In genomic region chr20:6665161-6665560, GRCh38 we compare ENCODE assay signal across 2 cellular contexts.
TF ChIP-seq lines count a peak whose summit lies in the region.

No MANE protein-coding gene starts in this region.

TF ChIP-seq in IMR-90, 13 proteins besides CTCF, POLR2A, EP300 and RAD21:
- TF ChIP-seq USF2 (IDR thresholded peaks at IDR 0.05; ENCODE audit: low read depth, low read length): no peak
- TF ChIP-seq ELK1 (IDR thresholded peaks at IDR 0.05; ENCODE audit: borderline replicate concordance, low read depth, low read length): no peak
- TF ChIP-seq NFE2L2 (IDR thresholded peaks at IDR 0.05; ENCODE audit: low read depth, low read length): no peak
- no peak for TF ChIP-seq MAFK (IDR thresholded peaks at IDR 0.05; ENCODE audit: low read depth, low read length)
- TF ChIP-seq RFX5 (IDR thresholded peaks at IDR 0.05; ENCODE audit: low read depth, low read length): no peak
- no peak for TF ChIP-seq MXI1 (IDR thresholded peaks at IDR 0.05; ENCODE audit: borderline replicate concordance, low read depth, low read length)

TF ChIP-seq in H1, 55 proteins besides CTCF, POLR2A, EP300 and RAD21:
- TF ChIP-seq EGR1 (IDR thresholded peaks at IDR 0.05; ENCODE audit: borderline replicate concordance, low read depth, low read length) (no peak), CHD7 (IDR thresholded peaks at IDR 0.05; ENCODE audit: insufficient replicate concordance, low read length) (no peak), SIRT6 (IDR thresholded peaks at IDR 0.05; ENCODE audit: low read length) (no peak)
